In genomic region chr10:78035025-78035424, GRCh38 we compare ENCODE assay signal across 1 cellular context.
TF ChIP-seq lines count a peak whose summit lies in the region.

No MANE protein-coding gene starts in this region.

TF ChIP-seq in GM12878, 131 proteins besides CTCF, POLR2A, EP300 and RAD21 (continued from another document):
- TF ChIP-seq, protein P1, sequence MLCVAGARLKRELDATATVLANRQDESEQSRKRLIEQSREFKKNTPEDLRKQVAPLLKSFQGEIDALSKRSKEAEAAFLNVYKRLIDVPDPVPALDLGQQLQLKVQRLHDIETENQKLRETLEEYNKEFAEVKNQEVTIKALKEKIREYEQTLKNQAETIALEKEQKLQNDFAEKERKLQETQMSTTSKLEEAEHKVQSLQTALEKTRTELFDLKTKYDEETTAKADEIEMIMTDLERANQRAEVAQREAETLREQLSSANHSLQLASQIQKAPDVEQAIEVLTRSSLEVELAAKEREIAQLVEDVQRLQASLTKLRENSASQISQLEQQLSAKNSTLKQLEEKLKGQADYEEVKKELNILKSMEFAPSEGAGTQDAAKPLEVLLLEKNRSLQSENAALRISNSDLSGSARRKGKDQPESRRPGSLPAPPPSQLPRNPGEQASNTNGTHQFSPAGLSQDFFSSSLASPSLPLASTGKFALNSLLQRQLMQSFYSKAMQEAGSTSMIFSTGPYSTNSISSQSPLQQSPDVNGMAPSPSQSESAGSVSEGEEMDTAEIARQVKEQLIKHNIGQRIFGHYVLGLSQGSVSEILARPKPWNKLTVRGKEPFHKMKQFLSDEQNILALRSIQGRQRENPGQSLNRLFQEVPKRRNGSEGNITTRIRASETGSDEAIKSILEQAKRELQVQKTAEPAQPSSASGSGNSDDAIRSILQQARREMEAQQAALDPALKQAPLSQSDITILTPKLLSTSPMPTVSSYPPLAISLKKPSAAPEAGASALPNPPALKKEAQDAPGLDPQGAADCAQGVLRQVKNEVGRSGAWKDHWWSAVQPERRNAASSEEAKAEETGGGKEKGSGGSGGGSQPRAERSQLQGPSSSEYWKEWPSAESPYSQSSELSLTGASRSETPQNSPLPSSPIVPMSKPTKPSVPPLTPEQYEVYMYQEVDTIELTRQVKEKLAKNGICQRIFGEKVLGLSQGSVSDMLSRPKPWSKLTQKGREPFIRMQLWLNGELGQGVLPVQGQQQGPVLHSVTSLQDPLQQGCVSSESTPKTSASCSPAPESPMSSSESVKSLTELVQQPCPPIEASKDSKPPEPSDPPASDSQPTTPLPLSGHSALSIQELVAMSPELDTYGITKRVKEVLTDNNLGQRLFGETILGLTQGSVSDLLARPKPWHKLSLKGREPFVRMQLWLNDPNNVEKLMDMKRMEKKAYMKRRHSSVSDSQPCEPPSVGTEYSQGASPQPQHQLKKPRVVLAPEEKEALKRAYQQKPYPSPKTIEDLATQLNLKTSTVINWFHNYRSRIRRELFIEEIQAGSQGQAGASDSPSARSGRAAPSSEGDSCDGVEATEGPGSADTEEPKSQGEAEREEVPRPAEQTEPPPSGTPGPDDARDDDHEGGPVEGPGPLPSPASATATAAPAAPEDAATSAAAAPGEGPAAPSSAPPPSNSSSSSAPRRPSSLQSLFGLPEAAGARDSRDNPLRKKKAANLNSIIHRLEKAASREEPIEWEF (IDR thresholded peaks at IDR 0.05; ENCODE audit: insufficient replicate concordance, low read depth, low read length) = no peak
- TF ChIP-seq FOXM1 (IDR thresholded peaks at IDR 0.05; ENCODE audit: low read depth, low read length) = no peak
- TF ChIP-seq ZNF384 (IDR thresholded peaks at IDR 0.05; ENCODE audit: borderline replicate concordance, low read depth, low read length) = no peak
- no peak for TF ChIP-seq IKZF1 (conservative IDR thresholded peaks at IDR 0.05)
- TF ChIP-seq KDM1A (IDR thresholded peaks at IDR 0.05; ENCODE audit: borderline replicate concordance) = no peak
- TF ChIP-seq FOXK2 (IDR thresholded peaks at IDR 0.05) = no peak
- TF ChIP-seq SMC3 (IDR thresholded peaks at IDR 0.05; ENCODE audit: borderline replicate concordance, low read length) = no peak
- TF ChIP-seq CEBPB (IDR thresholded peaks at IDR 0.05; ENCODE audit: borderline replicate concordance in 1 of 2, low read depth in 2 of 2, low read length in 2 of 2) = no peak
